Comparison of ENCODE assay signal across 1 cellular context in the genomic region with DNA sequence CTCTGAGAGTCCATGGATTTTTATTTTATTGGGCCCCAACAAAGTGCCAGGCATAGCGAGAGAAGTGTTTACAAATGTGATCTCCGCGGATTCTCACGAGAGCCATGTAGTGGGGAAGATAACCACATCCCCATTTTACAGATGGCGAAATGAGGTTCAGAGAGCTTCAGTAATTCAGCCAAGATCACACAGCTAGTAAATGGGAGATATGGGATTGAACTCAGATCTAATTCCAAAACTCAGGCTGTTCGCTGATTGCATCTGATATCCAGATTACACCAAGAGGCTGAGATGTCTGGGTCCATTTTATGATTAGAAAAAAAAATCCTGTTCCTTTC.
TF ChIP-seq lines count a peak whose summit lies in the region.

No MANE protein-coding gene starts in this region.

TF ChIP-seq in HepG2, 621 proteins besides CTCF, POLR2A, EP300 and RAD21:
- TF ChIP-seq AHR (CRISPR knock-in tag; IDR thresholded peaks at IDR 0.05) (no peak), ZMYM3 (CRISPR knock-in tag; IDR thresholded peaks at IDR 0.05) (peak; percentile 98), ZNF629 (CRISPR knock-in tag; conservative IDR thresholded peaks at IDR 0.05) (peak; percentile 99), CHD2 (IDR thresholded peaks at IDR 0.05; ENCODE audit: low read depth, low read length) (peak; percentile 83), ZMYM2 (CRISPR knock-in tag; IDR thresholded peaks at IDR 0.05) (0 out of 2 replicates have a peak, but pooled peaks have one; percentile 41), HDAC1 (CRISPR knock-in tag; IDR thresholded peaks at IDR 0.05) (0 out of 2 replicates have a peak, but pooled peaks have one; percentile 15), CHD4 (IDR thresholded peaks at IDR 0.05; ENCODE audit: borderline replicate concordance, low read length) (peak; percentile 69; the same call in 1 of the 2 replicates), RCOR2 (CRISPR knock-in tag; IDR thresholded peaks at IDR 0.05) (peak; percentile 89), TCF12 (IDR thresholded peaks at IDR 0.05) (no peak), TCF12 (CRISPR knock-in tag; IDR thresholded peaks at IDR 0.05) (no peak), KDM1A (CRISPR knock-in tag; IDR thresholded peaks at IDR 0.05) (peak; percentile 97), ADNP (CRISPR knock-in tag; IDR thresholded peaks at IDR 0.05) (peak; percentile 85), ZNF768 (CRISPR knock-in tag; IDR thresholded peaks at IDR 0.05) (peak; percentile 90; the same call in 1 of the 2 replicates), SP140L (CRISPR knock-in tag; IDR thresholded peaks at IDR 0.05; ENCODE audit: borderline replicate concordance) (peak; percentile 95)
- TF ChIP-seq, protein P1, sequence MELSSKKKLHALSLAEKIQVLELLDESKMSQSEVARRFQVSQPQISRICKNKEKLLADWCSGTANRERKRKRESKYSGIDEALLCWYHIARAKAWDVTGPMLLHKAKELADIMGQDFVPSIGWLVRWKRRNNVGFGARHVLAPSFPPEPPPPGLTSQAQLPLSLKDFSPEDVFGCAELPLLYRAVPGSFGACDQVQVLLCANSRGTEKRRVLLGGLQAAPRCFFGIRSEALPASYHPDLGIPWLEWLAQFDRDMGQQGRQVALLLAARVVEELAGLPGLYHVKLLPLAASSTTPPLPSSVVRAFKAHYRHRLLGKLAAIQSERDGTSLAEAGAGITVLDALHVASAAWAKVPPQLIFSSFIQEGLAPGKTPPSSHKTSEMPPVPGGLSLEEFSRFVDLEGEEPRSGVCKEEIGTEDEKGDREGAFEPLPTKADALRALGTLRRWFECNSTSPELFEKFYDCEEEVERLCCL (CRISPR knock-in tag; IDR thresholded peaks at IDR 0.05; ENCODE audit: borderline replicate concordance): no peak
- TF ChIP-seq, protein P2, sequence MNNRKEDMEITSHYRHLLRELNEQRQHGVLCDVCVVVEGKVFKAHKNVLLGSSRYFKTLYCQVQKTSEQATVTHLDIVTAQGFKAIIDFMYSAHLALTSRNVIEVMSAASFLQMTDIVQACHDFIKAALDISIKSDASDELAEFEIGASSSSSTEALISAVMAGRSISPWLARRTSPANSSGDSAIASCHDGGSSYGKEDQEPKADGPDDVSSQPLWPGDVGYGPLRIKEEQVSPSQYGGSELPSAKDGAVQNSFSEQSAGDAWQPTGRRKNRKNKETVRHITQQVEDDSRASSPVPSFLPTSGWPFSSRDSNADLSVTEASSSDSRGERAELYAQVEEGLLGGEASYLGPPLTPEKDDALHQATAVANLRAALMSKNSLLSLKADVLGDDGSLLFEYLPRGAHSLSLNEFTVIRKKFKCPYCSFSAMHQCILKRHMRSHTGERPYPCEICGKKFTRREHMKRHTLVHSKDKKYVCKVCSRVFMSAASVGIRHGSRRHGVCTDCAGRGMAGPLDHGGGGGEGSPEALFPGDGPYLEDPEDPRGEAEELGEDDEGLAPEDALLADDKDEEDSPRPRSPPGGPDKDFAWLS (CRISPR knock-in tag; IDR thresholded peaks at IDR 0.05; ENCODE audit: borderline replicate concordance): no peak
